8 cellular contexts compared by ENCODE assay signal in genomic region chr4:165464813-165465381, GRCh38.
DNase-seq lines count a peak whose midpoint lies in the region; ATAC-seq and TF ChIP-seq lines count a peak whose summit lies in the region.

No MANE protein-coding gene starts in this region.

- H3K9me3 ChIP-seq in ascending aorta, result no peaks in the 10 kb centered on the region

- CTCF ChIA-PET in BJ (lab: Yijun Ruan, JAX), result interaction anchor here (0.7 to 2.7 kb wide), 9 partner anchors 11 to 351 kb away, joined by 3 to 35 read pairs (median 6); partner anchors contain the start of gene TMEM192

- no peaks in the 10 kb centered on the region for H3K36me3 ChIP-seq in BJ (ENCODE audit: control insufficient read depth, insufficient read depth, low read length)
- peaks cover 8 to 23% of the 10 kb centered on the region in 2 donors for H3K36me3 ChIP-seq in ascending aorta

- peak overlapping the region in 1 of 2 donors; percentile 15 for H3K27ac ChIP-seq in ascending aorta

- DNase-seq in BJ (ENCODE audit: low read depth) (no peak), NCI-H2227 (lab: John Stamatoyannopoulos, UW; ENCODE audit: unreplicated experiment) (peak; percentile 31), ascending aorta (ENCODE audit: low spot score in 2 of 2) (no peak), hippocampal formation (lab: John Stamatoyannopoulos, UW) (peak; percentile 4 to 86)
- DNase-seq in stimulated activated naive B cell treated with anti-CD40 and anti-IgM and Interleukin-4, amounts not matched to agents 10 μg/mL and 1 μg/mL and 100 μg/mL, for 72 hours, result no peak
- DNase-seq in activated CD8-positive, alpha-beta memory T cell treated with anti-CD3 and anti-CD28 coated beads, Interleukin-2, amount 50 U/mL, for 4 hours, result no peak

- H3K9me3 Mint-ChIP-seq in stimulated activated naive B cell treated with anti-CD40 and anti-IgM and Interleukin-4, amounts not matched to agents 10 μg/mL and 1 μg/mL and 100 μg/mL, for 72 hours, result no peaks in the 10 kb centered on the region

- H3K4me3 ChIP-seq in BJ (ENCODE audit: low read depth, low read length), result no peak overlapping the region
- no peak overlapping the region for H3K4me3 ChIP-seq in ascending aorta

- no peaks in the 10 kb centered on the region for H3K36me3 Mint-ChIP-seq in stimulated activated naive B cell treated with anti-CD40 and anti-IgM and Interleukin-4, amounts not matched to agents 10 μg/mL and 1 μg/mL and 100 μg/mL, for 72 hours

- TF ChIP-seq CTCF in BJ (IDR thresholded peaks at IDR 0.05; ENCODE audit: insufficient read depth, low read depth, low read length) (peak; percentile 74), ascending aorta (IDR thresholded peaks at IDR 0.05) (peak; percentile 64 to 84 (median 81))

- POLR2A ChIA-PET in BJ (lab: Charles Lee), result no interaction called here

- intact Hi-C loops in ascending aorta (cut with DNase I), result loop anchor here (1.0 to 5.0 kb wide), 5 partner anchors 86 to 353 kb away; partner anchors contain the start of genes CPE and TMEM192

- no peaks in the 10 kb centered on the region for H3K4me1 Mint-ChIP-seq in stimulated activated naive B cell treated with anti-CD40 and anti-IgM and Interleukin-4, amounts not matched to agents 10 μg/mL and 1 μg/mL and 100 μg/mL, for 72 hours

- no peak overlapping the region for H3K4me3 Mint-ChIP-seq in stimulated activated naive B cell treated with anti-CD40 and anti-IgM and Interleukin-4, amounts not matched to agents 10 μg/mL and 1 μg/mL and 100 μg/mL, for 72 hours

- peaks cover 1 to 5% of the 10 kb centered on the region in 2 donors for H3K27me3 Mint-ChIP-seq in stimulated activated naive B cell treated with anti-CD40 and anti-IgM and Interleukin-4, amounts not matched to agents 10 μg/mL and 1 μg/mL and 100 μg/mL, for 72 hours

- H3K27ac Mint-ChIP-seq in stimulated activated naive B cell treated with anti-CD40 and anti-IgM and Interleukin-4, amounts not matched to agents 10 μg/mL and 1 μg/mL and 100 μg/mL, for 72 hours, result no peak overlapping the region

- H3K4me1 ChIP-seq in ascending aorta, result no peaks in the 10 kb centered on the region

- H3K27me3 ChIP-seq in BJ (ENCODE audit: control insufficient read depth, insufficient read depth, low read length), result 0 out of 2 replicates have a peak, but pooled peaks cover 2% of the 10 kb centered on the region
- no peaks in the 10 kb centered on the region for H3K27me3 ChIP-seq in ascending aorta

- ATAC-seq in GM18498 (IDR thresholded peaks at IDR 0.05; ENCODE audit: unreplicated experiment) (peak; percentile 75), HG02970 (IDR thresholded peaks at IDR 0.05; ENCODE audit: low FRiP score, unreplicated experiment) (peak; percentile 70)
- ATAC-seq in stimulated activated naive B cell treated with anti-CD40 and anti-IgM and Interleukin-4, amounts not matched to agents 10 μg/mL and 1 μg/mL and 100 μg/mL, for 72 hours (replicated peaks), result peak; percentile 67 to 78

Comparison
In these comparisons a context has a peak if more than half of its experiments do, and no peak if none do; other contexts are left out.
1. DNase-seq: peak in NCI-H2227 (single experiment) and hippocampal formation (2 of 2); none in BJ (single experiment), ascending aorta (0 of 2), stimulated activated naive B cell treated with anti-CD40 and anti-IgM and Interleukin-4, amounts not matched to agents 10 μg/mL and 1 μg/mL and 100 μg/mL, for 72 hours (single experiment) and activated CD8-positive, alpha-beta memory T cell treated with anti-CD3 and anti-CD28 coated beads, Interleukin-2, amount 50 U/mL, for 4 hours (single experiment).
2. Peak in every context shown above with its lines, with median percentiles within 50 percentile points of each other: ATAC-seq.